In the genomic region with DNA sequence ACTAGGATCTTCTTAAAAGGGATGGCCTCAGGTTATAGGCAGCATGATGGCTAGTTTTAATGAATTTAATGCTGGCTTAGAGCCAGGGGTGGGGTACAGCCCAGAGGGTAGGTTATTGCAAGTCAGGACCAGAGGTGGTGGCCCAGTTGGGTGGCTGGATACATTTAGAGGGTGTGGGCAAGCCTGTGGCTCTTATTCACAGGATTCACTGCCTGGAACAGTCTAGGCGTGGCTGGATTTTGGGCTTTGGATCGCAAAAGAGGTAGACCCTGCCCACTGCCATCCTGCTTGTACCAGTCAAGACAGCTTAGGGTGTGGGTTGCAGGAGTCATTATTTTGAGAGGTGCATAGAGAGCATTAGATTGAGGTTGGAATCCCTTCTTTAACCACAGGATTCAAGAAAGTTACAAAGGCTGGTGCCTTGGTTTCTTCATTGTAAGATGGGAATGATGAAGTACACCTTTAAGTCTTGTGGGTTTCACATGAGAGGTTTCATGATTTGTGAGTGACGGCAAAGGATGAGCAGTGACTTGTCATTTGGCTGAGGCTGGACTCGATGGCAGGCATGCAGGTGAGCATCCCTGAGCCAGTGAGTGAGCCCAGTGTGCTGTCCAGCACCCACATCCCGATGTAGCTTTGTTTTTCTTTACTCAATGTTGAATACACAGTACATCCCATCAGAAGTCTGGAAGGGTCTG, we compare ENCODE assay signal across 1 cellular context.
TF ChIP-seq lines count a peak whose summit lies in the region.

No MANE protein-coding gene starts in this region.

TF ChIP-seq in HEK293, 187 proteins besides CTCF, POLR2A, EP300 and RAD21:
- TF ChIP-seq, protein P1, sequence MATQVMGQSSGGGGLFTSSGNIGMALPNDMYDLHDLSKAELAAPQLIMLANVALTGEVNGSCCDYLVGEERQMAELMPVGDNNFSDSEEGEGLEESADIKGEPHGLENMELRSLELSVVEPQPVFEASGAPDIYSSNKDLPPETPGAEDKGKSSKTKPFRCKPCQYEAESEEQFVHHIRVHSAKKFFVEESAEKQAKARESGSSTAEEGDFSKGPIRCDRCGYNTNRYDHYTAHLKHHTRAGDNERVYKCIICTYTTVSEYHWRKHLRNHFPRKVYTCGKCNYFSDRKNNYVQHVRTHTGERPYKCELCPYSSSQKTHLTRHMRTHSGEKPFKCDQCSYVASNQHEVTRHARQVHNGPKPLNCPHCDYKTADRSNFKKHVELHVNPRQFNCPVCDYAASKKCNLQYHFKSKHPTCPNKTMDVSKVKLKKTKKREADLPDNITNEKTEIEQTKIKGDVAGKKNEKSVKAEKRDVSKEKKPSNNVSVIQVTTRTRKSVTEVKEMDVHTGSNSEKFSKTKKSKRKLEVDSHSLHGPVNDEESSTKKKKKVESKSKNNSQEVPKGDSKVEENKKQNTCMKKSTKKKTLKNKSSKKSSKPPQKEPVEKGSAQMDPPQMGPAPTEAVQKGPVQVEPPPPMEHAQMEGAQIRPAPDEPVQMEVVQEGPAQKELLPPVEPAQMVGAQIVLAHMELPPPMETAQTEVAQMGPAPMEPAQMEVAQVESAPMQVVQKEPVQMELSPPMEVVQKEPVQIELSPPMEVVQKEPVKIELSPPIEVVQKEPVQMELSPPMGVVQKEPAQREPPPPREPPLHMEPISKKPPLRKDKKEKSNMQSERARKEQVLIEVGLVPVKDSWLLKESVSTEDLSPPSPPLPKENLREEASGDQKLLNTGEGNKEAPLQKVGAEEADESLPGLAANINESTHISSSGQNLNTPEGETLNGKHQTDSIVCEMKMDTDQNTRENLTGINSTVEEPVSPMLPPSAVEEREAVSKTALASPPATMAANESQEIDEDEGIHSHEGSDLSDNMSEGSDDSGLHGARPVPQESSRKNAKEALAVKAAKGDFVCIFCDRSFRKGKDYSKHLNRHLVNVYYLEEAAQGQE (tag by site-specific recombination; IDR thresholded peaks at IDR 0.05) = peak; percentile 78
- TF ChIP-seq KLF1 (tag by site-specific recombination; IDR thresholded peaks at IDR 0.05) (peak; percentile 89), ZNF37A (tag by site-specific recombination; IDR thresholded peaks at IDR 0.05) (no peak)
- TF ChIP-seq, protein P2, sequence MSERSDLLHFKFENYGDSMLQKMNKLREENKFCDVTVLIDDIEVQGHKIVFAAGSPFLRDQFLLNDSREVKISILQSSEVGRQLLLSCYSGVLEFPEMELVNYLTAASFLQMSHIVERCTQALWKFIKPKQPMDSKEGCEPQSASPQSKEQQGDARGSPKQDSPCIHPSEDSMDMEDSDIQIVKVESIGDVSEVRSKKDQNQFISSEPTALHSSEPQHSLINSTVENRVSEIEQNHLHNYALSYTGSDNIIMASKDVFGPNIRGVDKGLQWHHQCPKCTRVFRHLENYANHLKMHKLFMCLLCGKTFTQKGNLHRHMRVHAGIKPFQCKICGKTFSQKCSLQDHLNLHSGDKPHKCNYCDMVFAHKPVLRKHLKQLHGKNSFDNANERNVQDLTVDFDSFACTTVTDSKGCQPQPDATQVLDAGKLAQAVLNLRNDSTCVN (tag by site-specific recombination; optimal IDR thresholded peaks at IDR 0.05) = no peak
